In the genomic region with DNA sequence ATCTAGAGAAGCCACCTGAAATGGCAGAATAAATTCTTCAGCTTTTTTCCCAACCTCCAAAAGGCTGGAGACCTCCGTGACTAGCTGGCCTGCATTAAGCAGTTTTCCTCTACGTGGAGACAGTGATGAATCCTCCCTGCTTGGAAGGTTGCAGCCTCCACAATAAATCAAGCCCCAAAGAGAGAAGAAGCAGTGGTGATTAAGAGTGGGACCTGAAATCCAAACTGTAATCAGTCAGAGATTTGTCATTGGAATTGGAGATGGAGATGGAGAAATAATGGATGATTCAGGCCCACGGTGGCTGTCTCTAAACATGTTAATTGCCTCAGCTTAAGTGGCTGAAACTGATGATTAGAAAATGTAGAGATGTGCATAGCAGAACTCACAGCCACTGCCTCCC, we compare ENCODE assay signal across 24 cellular contexts.
DNase-seq lines count a peak whose midpoint lies in the region; ATAC-seq and TF ChIP-seq lines count a peak whose summit lies in the region.
"Had no signal": no experiment of that assay in that cellular context is flagged by ENCODE, and none has a peak within 500 bp of the region (broad histone marks: within the 10 kb centered on the region; RNA-seq: fewer than 3 reads in every experiment).

No MANE protein-coding gene starts in this region.

- H3K4me3 Mint-ChIP-seq in brain = no peak overlapping the region
- H3K4me3 Mint-ChIP-seq in activated CD4-positive, alpha-beta memory T cell treated with anti-CD3 and anti-CD28 coated beads, Interleukin-2, amount 10 ng/mL, durations not matched to agents 7 days and 5 days = no peak overlapping the region
- H3K4me3 Mint-ChIP-seq: activated CD4-positive, alpha-beta T cell treated with anti-CD3 and anti-CD28 coated beads, Interleukin-2, amount 10 ng/mL, durations not matched to agents 24 days and 14 days; activated naive CD8-positive, alpha-beta T cell treated with anti-CD3 and anti-CD28 coated beads, Interleukin-2, amount 10 ng/mL, durations not matched to agents 7 days and 5 days; naive B cell; type B pancreatic cell had no signal

- DNase-seq in GM04504 (ENCODE audit: low read depth) (peak; percentile 87), suprapubic skin (ENCODE audit: low spot score in 2 of 2) (no peak), COR-L47 (lab: John Stamatoyannopoulos, UW) (no peak), caudate nucleus (lab: John Stamatoyannopoulos, UW) (no peak)
- DNase-seq in activated CD4-positive, alpha-beta memory T cell treated with anti-CD3 and anti-CD28 coated beads, Interleukin-2, amount 10 ng/mL, durations not matched to agents 7 days and 5 days = no peak
- DNase-seq: activated CD4-positive, alpha-beta T cell treated with anti-CD3 and anti-CD28 coated beads, Interleukin-2, amount 10 ng/mL, durations not matched to agents 24 days and 14 days; activated naive CD8-positive, alpha-beta T cell treated with anti-CD3 and anti-CD28 coated beads, Interleukin-2, amount 10 ng/mL, durations not matched to agents 7 days and 5 days; BE2C; dermis blood vessel endothelial cell; mesendoderm; MV-4-11; naive B cell; NCI-H1694 treated with DMSO at 0.1 percent for 48 hours; NCI-H2227 treated with DMSO at 0.1 percent for 48 hours; NCI-H82; sigmoid colon; SJCRH30; stimulated activated CD4-positive, alpha-beta T cell treated with anti-CD3 and anti-CD28 coated beads, Interleukin-2, amount 100 ng/mL, for 24 hours; stimulated activated naive CD8-positive, alpha-beta T cell treated with anti-CD3 and anti-CD28 coated beads, Interleukin-15, Interleukin-2, amounts not matched to agents 100 U/mL and 50 U/mL, for 24 hours had no signal

- TF ChIP-seq POLR2A in gastroesophageal sphincter (IDR thresholded peaks at IDR 0.05) (no peak), suprapubic skin (IDR thresholded peaks at IDR 0.05) (no peak)

- H3K36me3 ChIP-seq in gastroesophageal sphincter = no peaks in the 10 kb centered on the region
- H3K36me3 ChIP-seq in suprapubic skin = no peaks in the 10 kb centered on the region
- H3K36me3 ChIP-seq: BE2C, sigmoid colon, SJCRH30 had no signal

- CTCF ChIA-PET in activated CD4-positive, alpha-beta memory T cell treated with anti-CD3 and anti-CD28 coated beads, Interleukin-2, amount 10 ng/mL, durations not matched to agents 7 days and 5 days (lab: Charles Lee) = interaction anchor here (0.5 kb wide), 1 partner anchor 116 kb away, joined by 3 read pairs; no protein-coding TSS in a partner anchor

- TF ChIP-seq CTCF in brain (conservative IDR thresholded peaks at IDR 0.05) (no peak), gastroesophageal sphincter (IDR thresholded peaks at IDR 0.05) (no peak), suprapubic skin (IDR thresholded peaks at IDR 0.05) (no peak)

- no peaks in the 10 kb centered on the region for H3K9me3 ChIP-seq in gastroesophageal sphincter
- H3K9me3 ChIP-seq in suprapubic skin = no peaks in the 10 kb centered on the region
- H3K9me3 ChIP-seq: BE2C, sigmoid colon, SJCRH30 had no signal

- TF ChIP-seq EP300 in gastroesophageal sphincter (IDR thresholded peaks at IDR 0.05) = no peak
- no peak for TF ChIP-seq EP300 in suprapubic skin (IDR thresholded peaks at IDR 0.05)

- H3K36me3 Mint-ChIP-seq in brain = no peaks in the 10 kb centered on the region
- no peaks in the 10 kb centered on the region for H3K36me3 Mint-ChIP-seq in activated CD4-positive, alpha-beta memory T cell treated with anti-CD3 and anti-CD28 coated beads, Interleukin-2, amount 10 ng/mL, durations not matched to agents 7 days and 5 days (ENCODE audit: low read depth)
- H3K36me3 Mint-ChIP-seq: activated naive CD8-positive, alpha-beta T cell treated with anti-CD3 and anti-CD28 coated beads, Interleukin-2, amount 10 ng/mL, durations not matched to agents 7 days and 5 days; naive B cell; type B pancreatic cell had no signal

- peak overlapping the region in 3 of 5 experiments; percentile 45 to 97 (median 94) for H3K27ac Mint-ChIP-seq in brain
- H3K27ac Mint-ChIP-seq in activated CD4-positive, alpha-beta memory T cell treated with anti-CD3 and anti-CD28 coated beads, Interleukin-2, amount 10 ng/mL, durations not matched to agents 7 days and 5 days = no peak overlapping the region
- H3K27ac Mint-ChIP-seq: activated CD4-positive, alpha-beta T cell treated with anti-CD3 and anti-CD28 coated beads, Interleukin-2, amount 10 ng/mL, durations not matched to agents 24 days and 14 days; activated naive CD8-positive, alpha-beta T cell treated with anti-CD3 and anti-CD28 coated beads, Interleukin-2, amount 10 ng/mL, durations not matched to agents 7 days and 5 days; activated T-helper 2 cell treated with anti-CD3 and anti-CD28 coated beads, Interferon-gamma antibody, Interleukin-2, Interleukin-4, amounts not matched to agents 10 μg/mL and 5 μg/mL and 100 μg/mL, durations not matched to agents 14 hours and 24 hours and 36 hours; naive B cell; type B pancreatic cell had no signal

- peaks cover 41% of the 10 kb centered on the region for H3K4me1 Mint-ChIP-seq in brain
- H3K4me1 Mint-ChIP-seq in activated CD4-positive, alpha-beta memory T cell treated with anti-CD3 and anti-CD28 coated beads, Interleukin-2, amount 10 ng/mL, durations not matched to agents 7 days and 5 days = peaks cover 4% of the 10 kb centered on the region
- H3K4me1 Mint-ChIP-seq: naive B cell had no signal

- peaks cover 0 to 1% (median 0%) of the 10 kb centered on the region in 5 experiments for H3K9me3 Mint-ChIP-seq in brain
- H3K9me3 Mint-ChIP-seq in activated CD4-positive, alpha-beta memory T cell treated with anti-CD3 and anti-CD28 coated beads, Interleukin-2, amount 10 ng/mL, durations not matched to agents 7 days and 5 days = no peaks in the 10 kb centered on the region
- H3K9me3 Mint-ChIP-seq: activated CD4-positive, alpha-beta T cell treated with anti-CD3 and anti-CD28 coated beads, Interleukin-2, amount 10 ng/mL, durations not matched to agents 24 days and 14 days; activated naive CD8-positive, alpha-beta T cell treated with anti-CD3 and anti-CD28 coated beads, Interleukin-2, amount 10 ng/mL, durations not matched to agents 7 days and 5 days; activated T-helper 2 cell treated with anti-CD3 and anti-CD28 coated beads, Interferon-gamma antibody, Interleukin-2, Interleukin-4, amounts not matched to agents 10 μg/mL and 5 μg/mL and 100 μg/mL, durations not matched to agents 14 hours and 24 hours and 36 hours; naive B cell; type B pancreatic cell had no signal

- no peak overlapping the region for H3K4me3 ChIP-seq in gastroesophageal sphincter
- no peak overlapping the region for H3K4me3 ChIP-seq in suprapubic skin
- H3K4me3 ChIP-seq: sigmoid colon, SJCRH30 had no signal

- H3K4me1 ChIP-seq in gastroesophageal sphincter (peaks cover 0 to 5% (median 0%) of the 10 kb centered on the region in 3 donors), suprapubic skin (peaks cover 28% of the 10 kb centered on the region)
- H3K4me1 ChIP-seq: BE2C, sigmoid colon, SJCRH30 had no signal

- WGBS in gastroesophageal sphincter (ENCODE audit: low coverage in 1 of 2), 2 donors = 39 to 42% methylated on average over 1 to 2 of the region's 3 CpGs
- 72% methylated on average over 3 of the region's 3 CpGs for WGBS in suprapubic skin

- no peaks in the 10 kb centered on the region for H3K27me3 Mint-ChIP-seq in brain
- peaks cover 7% of the 10 kb centered on the region for H3K27me3 Mint-ChIP-seq in activated CD4-positive, alpha-beta memory T cell treated with anti-CD3 and anti-CD28 coated beads, Interleukin-2, amount 10 ng/mL, durations not matched to agents 7 days and 5 days
- H3K27me3 Mint-ChIP-seq: activated CD4-positive, alpha-beta T cell treated with anti-CD3 and anti-CD28 coated beads, Interleukin-2, amount 10 ng/mL, durations not matched to agents 24 days and 14 days; naive B cell; type B pancreatic cell had no signal

- POLR2A ChIA-PET in activated CD4-positive, alpha-beta memory T cell treated with anti-CD3 and anti-CD28 coated beads, Interleukin-2, amount 10 ng/mL, durations not matched to agents 7 days and 5 days (lab: Charles Lee) = no interaction called here

- H3K27ac ChIP-seq in gastroesophageal sphincter (no peak overlapping the region), suprapubic skin (peak overlapping the region; percentile 80), caudate nucleus (ENCODE audit: low read depth, low read length) (no peak overlapping the region)
- H3K27ac ChIP-seq: SJCRH30 had no signal

- H3K27me3 ChIP-seq in gastroesophageal sphincter (no peaks in the 10 kb centered on the region), suprapubic skin (no peaks in the 10 kb centered on the region)
- H3K27me3 ChIP-seq: BE2C, sigmoid colon, SJCRH30 had no signal

- peak; percentile 42 for ATAC-seq in gastroesophageal sphincter
- ATAC-seq in GM21381 (IDR thresholded peaks at IDR 0.05; ENCODE audit: unreplicated experiment) = no peak
- ATAC-seq: stimulated activated naive CD8-positive, alpha-beta T cell treated with anti-CD3 and anti-CD28 coated beads, Interleukin-15, Interleukin-2, amounts not matched to agents 100 U/mL and 50 U/mL, for 24 hours had no signal
